In the genomic region with DNA sequence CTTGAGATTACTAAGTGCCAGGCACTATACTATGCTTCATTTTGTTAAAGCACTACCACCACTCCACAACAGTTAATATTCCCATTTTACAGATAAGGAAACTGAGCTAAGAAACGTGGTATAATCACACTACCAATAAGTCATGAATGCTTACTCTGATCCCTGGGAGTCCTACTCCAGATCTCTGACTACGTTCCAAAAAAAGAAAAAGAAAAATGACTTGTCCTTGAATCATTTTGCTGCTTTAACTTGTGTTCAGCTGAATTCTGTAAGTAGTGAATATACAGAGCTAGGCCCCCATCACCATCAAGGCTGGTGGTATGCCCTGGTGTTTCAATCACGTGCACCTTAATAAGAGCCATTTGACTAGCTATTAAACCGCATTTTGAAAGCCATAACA, we compare ENCODE assay signal across 15 cellular contexts. TPM values are rescaled to one million over a fixed set of nuclear protein-coding genes. Genes with fewer than 3 reads are reported as not detected.
"Had no signal": no experiment of that assay in that cellular context is flagged by ENCODE, and none has a peak within 500 bp of the region (broad histone marks: within the 10 kb centered on the region; RNA-seq: fewer than 3 reads in every experiment).

No MANE protein-coding gene starts in this region.

- DNase-seq: activated CD4-positive, alpha-beta T cell treated with anti-CD3 and anti-CD28 coated beads for 4 hours; activated CD8-positive, alpha-beta memory T cell treated with anti-CD3 and anti-CD28 coated beads, Interleukin-2, amount 50 U/mL, for 4 hours; activated CD8-positive, alpha-beta T cell treated with anti-CD3 and anti-CD28 coated beads for 36 hours; activated naive CD4-positive, alpha-beta T cell; activated naive CD8-positive, alpha-beta T cell treated with anti-CD3 and anti-CD28 coated beads, Interleukin-2, amount 50 U/mL, for 24 hours; cortex of kidney; effector memory CD8-positive, alpha-beta T cell; erythroblast; immature natural killer cell; left colon; mesendoderm; SJCRH30; stimulated activated CD4-positive, alpha-beta T cell treated with anti-CD3 and anti-CD28 coated beads, Interleukin-15, amount 100 ng/mL, for 24 hours; stimulated activated CD4-positive, alpha-beta T cell treated with anti-CD3 and anti-CD28 coated beads, Interleukin-4, amount 100 ng/mL, for 24 hours; stimulated activated naive CD8-positive, alpha-beta T cell treated with anti-CD3 and anti-CD28 coated beads, Interleukin-15, amount 100 ng/mL, for 72 hours had no signal

- H3K4me1 ChIP-seq: SJCRH30 had no signal

- ATAC-seq: activated CD8-positive, alpha-beta T cell treated with anti-CD3 and anti-CD28 coated beads for 36 hours; activated naive CD8-positive, alpha-beta T cell treated with anti-CD3 and anti-CD28 coated beads, Interleukin-2, amount 50 U/mL, for 24 hours; effector memory CD8-positive, alpha-beta T cell; left colon; stimulated activated naive CD8-positive, alpha-beta T cell treated with anti-CD3 and anti-CD28 coated beads, Interleukin-15, amount 100 ng/mL, for 72 hours had no signal

- H3K27ac ChIP-seq: SJCRH30 had no signal

- H3K27me3 ChIP-seq: SJCRH30 had no signal

- H3K9me3 ChIP-seq: SJCRH30 had no signal

- H3K4me3 ChIP-seq: SJCRH30 had no signal

- H3K36me3 ChIP-seq: SJCRH30 had no signal

RNA-seq across cellular contexts. Expression of gene LDB2, which starts 39.4 kb away (rescaled TPM):
- total RNA-seq: activated CD8-positive, alpha-beta T cell treated with anti-CD3 and anti-CD28 coated beads for 36 hours had no signal
